ENCODE assay signal across 25 cellular contexts in the genomic region with DNA sequence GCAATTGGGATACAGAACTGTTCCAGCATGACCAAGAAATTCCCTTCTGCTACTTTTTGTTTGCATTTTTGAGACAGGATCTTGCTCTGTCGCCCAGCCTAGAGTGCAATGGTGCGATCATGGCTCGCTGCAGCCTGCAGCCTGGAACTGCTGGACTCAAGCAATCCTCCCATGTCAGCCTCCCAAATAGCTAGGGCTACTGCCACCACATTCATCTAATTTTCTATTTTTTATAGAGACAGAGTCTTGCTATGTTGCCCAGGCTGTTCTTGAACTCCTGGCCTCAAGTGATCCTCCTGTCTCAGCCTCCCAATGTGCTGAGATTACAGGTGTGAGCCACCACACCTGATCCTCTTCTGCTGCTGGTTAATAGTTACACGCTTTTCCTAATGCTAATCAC.
"Had no signal": no experiment of that assay in that cellular context is flagged by ENCODE, and none has a peak within 500 bp of the region (broad histone marks: within the 10 kb centered on the region; RNA-seq: fewer than 3 reads in every experiment).

No MANE protein-coding gene starts in this region.

- H3K36me3 Mint-ChIP-seq: naive B cell; natural killer cell; stimulated activated memory B cell treated with anti-CD40 and anti-IgM and Interleukin-4, amounts not matched to agents 10 μg/mL and 1 μg/mL and 100 μg/mL, for 72 hours had no signal

- H3K4me2 ChIP-seq: hepatocyte, smooth muscle cell had no signal

- H3K27ac Mint-ChIP-seq: naive B cell; natural killer cell; stimulated activated memory B cell treated with anti-CD40 and anti-IgM and Interleukin-4, amounts not matched to agents 10 μg/mL and 1 μg/mL and 100 μg/mL, for 72 hours; stimulated activated naive CD8-positive, alpha-beta T cell treated with anti-CD3 and anti-CD28 coated beads, Interleukin-15, amount 100 ng/mL, for 72 hours had no signal

- H2AFZ ChIP-seq: hepatocyte, parathyroid adenoma had no signal

- H3K27me3 ChIP-seq: heart right ventricle, hepatocyte, right atrium auricular region, right lobe of liver, tibial nerve, upper lobe of left lung, vagina had no signal

- H3K4me1 ChIP-seq: parathyroid adenoma, right atrium auricular region, right lobe of liver, vagina had no signal

- ATAC-seq: heart right ventricle; left cardiac atrium; left lobe of liver; left ventricle myocardium superior; natural killer cell; right lobe of liver; stimulated activated memory B cell treated with anti-CD40 and anti-IgM and Interleukin-4, amounts not matched to agents 10 μg/mL and 1 μg/mL and 100 μg/mL, for 72 hours; stimulated activated naive CD8-positive, alpha-beta T cell treated with anti-CD3 and anti-CD28 coated beads, Interleukin-15, amount 100 ng/mL, for 72 hours had no signal

- H3K9me3 ChIP-seq: heart right ventricle, right atrium auricular region, right lobe of liver, tibial nerve, upper lobe of left lung, vagina had no signal

- H3K4me1 Mint-ChIP-seq: naive B cell; natural killer cell; stimulated activated memory B cell treated with anti-CD40 and anti-IgM and Interleukin-4, amounts not matched to agents 10 μg/mL and 1 μg/mL and 100 μg/mL, for 72 hours; stimulated activated naive CD8-positive, alpha-beta T cell treated with anti-CD3 and anti-CD28 coated beads, Interleukin-15, amount 100 ng/mL, for 72 hours had no signal

- DNase-seq: heart right ventricle; kidney glomerular epithelial cell; left cardiac atrium; left ventricle myocardium superior; naive B cell; natural killer cell; nucleus accumbens; right lobe of liver; stimulated activated CD4-positive, alpha-beta T cell treated with anti-CD3 and anti-CD28 coated beads, Interleukin-1b, Interleukin-23, amount 100 ng/mL, for 48 hours; stimulated activated CD4-positive, alpha-beta T cell treated with anti-CD3 and anti-CD28 coated beads, Interleukin-2, amount 100 ng/mL, for 48 hours; stimulated activated CD4-positive, alpha-beta T cell treated with anti-CD3 and anti-CD28 coated beads, Interleukin-4, amount 100 ng/mL, for 4 hours; stimulated activated CD8-positive, alpha-beta memory T cell treated with anti-CD3 and anti-CD28 coated beads, Interleukin-4, amount 100 ng/mL, for 48 hours; stimulated activated naive CD4-positive, alpha-beta T cell treated with Interleukin-2 at 50 U/mL for 16 hours; stimulated activated naive CD8-positive, alpha-beta T cell treated with anti-CD3 and anti-CD28 coated beads, Interleukin-15, amount 100 ng/mL, for 72 hours; substantia nigra; upper lobe of left lung had no signal

- H3K27me3 Mint-ChIP-seq: naive B cell; stimulated activated memory B cell treated with anti-CD40 and anti-IgM and Interleukin-4, amounts not matched to agents 10 μg/mL and 1 μg/mL and 100 μg/mL, for 72 hours; stimulated activated naive CD8-positive, alpha-beta T cell treated with anti-CD3 and anti-CD28 coated beads, Interleukin-15, amount 100 ng/mL, for 72 hours had no signal

- H3K4me3 ChIP-seq: heart right ventricle, hepatocyte, lung, right atrium auricular region, right lobe of liver, smooth muscle cell, tibial nerve, upper lobe of left lung, vagina had no signal

- H3K9ac ChIP-seq: parathyroid adenoma had no signal

- H3K4me3 Mint-ChIP-seq: naive B cell; natural killer cell; stimulated activated memory B cell treated with anti-CD40 and anti-IgM and Interleukin-4, amounts not matched to agents 10 μg/mL and 1 μg/mL and 100 μg/mL, for 72 hours; stimulated activated naive CD8-positive, alpha-beta T cell treated with anti-CD3 and anti-CD28 coated beads, Interleukin-15, amount 100 ng/mL, for 72 hours had no signal

- H3K27ac ChIP-seq: heart right ventricle, hepatocyte, parathyroid adenoma, right atrium auricular region, right lobe of liver, tibial nerve, upper lobe of left lung, vagina had no signal

- H3K36me3 ChIP-seq: heart right ventricle, right atrium auricular region, right lobe of liver, tibial nerve, upper lobe of left lung, vagina had no signal

- H3K79me2 ChIP-seq: hepatocyte, parathyroid adenoma had no signal

- H3K9me3 Mint-ChIP-seq: natural killer cell; stimulated activated naive CD8-positive, alpha-beta T cell treated with anti-CD3 and anti-CD28 coated beads, Interleukin-15, amount 100 ng/mL, for 72 hours had no signal
